20 cellular contexts compared by ENCODE assay signal in the genomic region with DNA sequence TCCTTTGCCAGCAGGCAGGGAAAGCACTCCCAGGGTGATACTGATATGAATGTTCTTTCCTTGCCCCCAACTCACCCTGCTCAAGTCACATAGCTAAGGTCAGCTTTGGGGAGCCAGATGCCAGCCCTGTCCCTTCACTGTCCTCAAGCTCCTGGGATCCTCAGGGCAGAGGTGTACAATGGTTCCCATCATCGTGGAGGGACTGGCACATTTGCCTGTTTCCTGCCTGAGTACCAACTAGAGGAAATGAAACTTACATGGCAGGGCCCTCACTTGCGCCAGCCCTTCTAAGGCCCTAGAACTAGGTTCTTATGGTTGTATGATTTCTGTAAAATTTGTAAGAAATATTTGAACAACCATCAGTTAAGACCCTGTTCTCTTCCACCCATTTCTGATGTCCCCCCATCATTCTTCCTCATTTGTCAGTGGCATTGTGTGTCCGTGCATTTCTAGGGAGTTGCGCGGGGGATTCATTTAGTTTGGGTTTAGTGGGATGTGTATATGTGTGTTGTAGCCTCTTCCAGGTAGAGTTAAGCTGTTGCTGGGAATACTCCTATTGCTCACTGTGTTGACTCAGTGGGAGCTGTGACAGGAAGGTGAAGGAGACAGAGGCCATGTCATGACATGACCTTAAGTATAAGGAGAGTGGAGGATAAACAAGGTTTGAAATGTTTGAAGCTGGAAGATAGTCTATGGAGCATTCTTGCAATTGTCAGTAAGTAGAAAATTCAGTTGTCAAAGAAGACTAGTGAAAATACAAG. TPM values are rescaled to one million over a fixed set of nuclear protein-coding genes. Genes with fewer than 3 reads are reported as not detected.
DNase-seq lines count a peak whose midpoint lies in the region; ATAC-seq and TF ChIP-seq lines count a peak whose summit lies in the region.
"Had no signal": no experiment of that assay in that cellular context is flagged by ENCODE, and none has a peak within 500 bp of the region (broad histone marks: within the 10 kb centered on the region; RNA-seq: fewer than 3 reads in every experiment).

No MANE protein-coding gene starts in this region.

- H3K27ac ChIP-seq in esophagus (ENCODE audit: low read depth in 2 of 2, low read length in 1 of 2) (peak overlapping the region; percentile 27 to 52), parathyroid adenoma (peak overlapping the region; percentile 29), brain microvascular endothelial cell (no peak overlapping the region)
- H3K27ac ChIP-seq: hepatocyte, thoracic aorta had no signal

- 89 to 90% methylated on average over 5 of the region's 5 CpGs for WGBS in esophagus, 2 donors

- peaks cover 7 to 18% of the 10 kb centered on the region in 2 donors for H3K4me1 ChIP-seq in esophagus (ENCODE audit: control insufficient read depth in 2 of 2, insufficient read depth in 2 of 2, low read length in 1 of 2)
- no peaks in the 10 kb centered on the region for H3K4me1 ChIP-seq in parathyroid adenoma

- CTCF ChIA-PET in activated CD4-positive, alpha-beta memory T cell treated with anti-CD3 and anti-CD28 coated beads, Interleukin-2, amount 10 ng/mL, durations not matched to agents 7 days and 5 days (lab: Charles Lee), result interaction anchor here (1.6 kb wide), 1 partner anchor 240 kb away, joined by 6 read pairs; no protein-coding TSS in a partner anchor
- CTCF ChIA-PET in activated CD4-positive, alpha-beta memory T cell treated with anti-CD3 and anti-CD28 coated beads for 36 hours (lab: Charles Lee), result interaction anchor here (0.6 to 1.5 kb wide), 2 partner anchors 239 to 447 kb away, joined by 3 to 4 read pairs; no protein-coding TSS in a partner anchor

- no peak overlapping the region for H2AFZ ChIP-seq in parathyroid adenoma
- H2AFZ ChIP-seq: hepatocyte had no signal

- H3K27ac Mint-ChIP-seq in activated CD4-positive, alpha-beta memory T cell treated with anti-CD3 and anti-CD28 coated beads, Interleukin-2, amount 10 ng/mL, durations not matched to agents 7 days and 5 days, result peak overlapping the region; percentile 7
- H3K27ac Mint-ChIP-seq in activated CD4-positive, alpha-beta memory T cell treated with anti-CD3 and anti-CD28 coated beads for 36 hours, result no peak overlapping the region
- H3K27ac Mint-ChIP-seq: T-helper 1 cell treated with Interleukin-12 subunit alpha and Interleukin-12 subunit beta and Interleukin-4 antibody, amounts not matched to agents 30 μg/mL and 1 μg/mL, for 36 hours had no signal

- ATAC-seq in HG03159 (IDR thresholded peaks at IDR 0.05; ENCODE audit: unreplicated experiment), result no peak
- ATAC-seq: activated CD4-positive, CD25-positive, alpha-beta regulatory T cell treated with anti-CD3 and anti-CD28 coated beads, Interleukin-2, amount 50 U/mL, for 24 hours; GM12878; Panc1 had no signal

- no peaks in the 10 kb centered on the region for H3K79me2 ChIP-seq in parathyroid adenoma
- H3K79me2 ChIP-seq: hepatocyte had no signal

- no peaks in the 10 kb centered on the region for H3K27me3 ChIP-seq in esophagus (ENCODE audit: control insufficient read depth in 1 of 2, insufficient read depth in 2 of 2, low read length in 2 of 2)
- H3K27me3 ChIP-seq in parathyroid adenoma (ENCODE audit: control insufficient read depth, insufficient read depth, low read length), result no peaks in the 10 kb centered on the region
- H3K27me3 ChIP-seq in brain microvascular endothelial cell (replicated peaks), result no peaks in the 10 kb centered on the region
- H3K27me3 ChIP-seq: hepatocyte had no signal

- POLR2A ChIA-PET in activated CD4-positive, alpha-beta memory T cell treated with anti-CD3 and anti-CD28 coated beads, Interleukin-2, amount 10 ng/mL, durations not matched to agents 7 days and 5 days (lab: Charles Lee), result interaction anchor here (0.7 to 1.8 kb wide), 7 partner anchors 13 to 162 kb away, joined by 3 to 11 read pairs (median 3); a partner anchor contains a TSS
- POLR2A ChIA-PET in activated CD4-positive, alpha-beta memory T cell treated with anti-CD3 and anti-CD28 coated beads for 36 hours (lab: Charles Lee), result interaction anchor here (0.6 kb wide), 1 partner anchor 563 kb away, joined by 3 read pairs; no protein-coding TSS in a partner anchor

- no peak overlapping the region for H3K4me3 Mint-ChIP-seq in activated CD4-positive, alpha-beta memory T cell treated with anti-CD3 and anti-CD28 coated beads, Interleukin-2, amount 10 ng/mL, durations not matched to agents 7 days and 5 days
- H3K4me3 Mint-ChIP-seq in activated CD4-positive, alpha-beta memory T cell treated with anti-CD3 and anti-CD28 coated beads for 36 hours, result no peak overlapping the region
- H3K4me3 Mint-ChIP-seq: T-helper 1 cell treated with Interleukin-12 subunit alpha and Interleukin-12 subunit beta and Interleukin-4 antibody, amounts not matched to agents 30 μg/mL and 1 μg/mL, for 36 hours had no signal

- peaks cover 26% of the 10 kb centered on the region for H3K36me3 Mint-ChIP-seq in activated CD4-positive, alpha-beta memory T cell treated with anti-CD3 and anti-CD28 coated beads, Interleukin-2, amount 10 ng/mL, durations not matched to agents 7 days and 5 days (ENCODE audit: low read depth)
- H3K36me3 Mint-ChIP-seq in activated CD4-positive, alpha-beta memory T cell treated with anti-CD3 and anti-CD28 coated beads for 36 hours, result no peaks in the 10 kb centered on the region
- H3K36me3 Mint-ChIP-seq: CD8-positive, alpha-beta memory T cell had no signal

- in situ Hi-C loops in brain microvascular endothelial cell (cut with HindIII; ENCODE audit: low pct_ligation_motif_present, low sequenced_read_pairs), result loop anchor here (25.0 kb wide), 1 partner anchor 212 kb away; no protein-coding TSS in a partner anchor

- no peak overlapping the region for H3K4me3 ChIP-seq in esophagus (ENCODE audit: low read depth in 1 of 2, low read length in 2 of 2)
- H3K4me3 ChIP-seq in parathyroid adenoma (ENCODE audit: low read depth, low read length), result no peak overlapping the region
- H3K4me3 ChIP-seq in brain microvascular endothelial cell (ENCODE audit: low read depth, low read length), result no peak overlapping the region
- H3K4me3 ChIP-seq: GM12878, hepatocyte, thoracic aorta had no signal

- H3K9me3 ChIP-seq in esophagus (ENCODE audit: control insufficient read depth in 2 of 2, insufficient read depth in 1 of 2, low read depth in 1 of 2, low read length in 1 of 2), result no peaks in the 10 kb centered on the region
- no peaks in the 10 kb centered on the region for H3K9me3 ChIP-seq in parathyroid adenoma (ENCODE audit: control insufficient read depth, low read length)
- H3K9me3 ChIP-seq: thoracic aorta had no signal

- no peak overlapping the region for H3K4me2 ChIP-seq in parathyroid adenoma (ENCODE audit: low read length)
- H3K4me2 ChIP-seq: hepatocyte had no signal

- H3K4me1 Mint-ChIP-seq in activated CD4-positive, alpha-beta memory T cell treated with anti-CD3 and anti-CD28 coated beads, Interleukin-2, amount 10 ng/mL, durations not matched to agents 7 days and 5 days, result peaks cover 60% of the 10 kb centered on the region
- peaks cover 7% of the 10 kb centered on the region for H3K4me1 Mint-ChIP-seq in activated CD4-positive, alpha-beta memory T cell treated with anti-CD3 and anti-CD28 coated beads for 36 hours (ENCODE audit: low read depth)

- intact Hi-C loops in activated CD4-positive, alpha-beta memory T cell treated with anti-CD3 and anti-CD28 coated beads for 36 hours (cut with micrococcal nuclease), result no loop called here

- no peak for TF ChIP-seq CTCF in parathyroid adenoma (IDR thresholded peaks at IDR 0.05)
- TF ChIP-seq CTCF in brain microvascular endothelial cell (IDR thresholded peaks at IDR 0.05; ENCODE audit: low read depth, low read length, missing control alignments), result no peak

- no peak overlapping the region for H3K9ac ChIP-seq in parathyroid adenoma

- H3K9me3 Mint-ChIP-seq in activated CD4-positive, alpha-beta memory T cell treated with anti-CD3 and anti-CD28 coated beads, Interleukin-2, amount 10 ng/mL, durations not matched to agents 7 days and 5 days, result peaks cover 6% of the 10 kb centered on the region
- no peaks in the 10 kb centered on the region for H3K9me3 Mint-ChIP-seq in activated CD4-positive, alpha-beta memory T cell treated with anti-CD3 and anti-CD28 coated beads for 36 hours
- H3K9me3 Mint-ChIP-seq: CD8-positive, alpha-beta memory T cell; T-helper 1 cell treated with Interleukin-12 subunit alpha and Interleukin-12 subunit beta and Interleukin-4 antibody, amounts not matched to agents 30 μg/mL and 1 μg/mL, for 36 hours had no signal

- peaks cover 25% of the 10 kb centered on the region for H3K27me3 Mint-ChIP-seq in activated CD4-positive, alpha-beta memory T cell treated with anti-CD3 and anti-CD28 coated beads, Interleukin-2, amount 10 ng/mL, durations not matched to agents 7 days and 5 days
- peaks cover 8% of the 10 kb centered on the region for H3K27me3 Mint-ChIP-seq in activated CD4-positive, alpha-beta memory T cell treated with anti-CD3 and anti-CD28 coated beads for 36 hours

- no peak for DNase-seq in activated CD4-positive, alpha-beta memory T cell treated with anti-CD3 and anti-CD28 coated beads, Interleukin-2, amount 10 ng/mL, durations not matched to agents 7 days and 5 days
- no peak for DNase-seq in activated CD4-positive, alpha-beta memory T cell treated with anti-CD3 and anti-CD28 coated beads for 36 hours
- DNase-seq in NOMO-1 treated with DMSO at 0.1 percent for 48 hours (lab: John Stamatoyannopoulos, UW; ENCODE audit: unreplicated experiment), result peak; percentile 67
- DNase-seq in NK-92 treated with Interleukin-12 subunit alpha and Interleukin-12 subunit beta, amount 100 ng/mL, for 24 hours (lab: John Stamatoyannopoulos, UW), result no peak
- DNase-seq in brain microvascular endothelial cell, result no peak
- DNase-seq: activated T-cell treated with anti-CD3 and anti-CD28 coated beads, Interleukin-2, amount 50 U/mL, for 48 hours; CD8-positive, alpha-beta memory T cell; left cardiac atrium; NCI-H1417; NCI-H345; stimulated activated CD4-positive, alpha-beta T cell treated with anti-CD3 and anti-CD28 coated beads, Interleukin-1b, Interleukin-23, amount 100 ng/mL, for 48 hours had no signal

- H3K36me3 ChIP-seq in esophagus (ENCODE audit: control insufficient read depth in 2 of 2, insufficient read depth in 2 of 2, low read length in 1 of 2) (no peaks in the 10 kb centered on the region), parathyroid adenoma (ENCODE audit: control insufficient read depth, insufficient read depth, low read length) (no peaks in the 10 kb centered on the region), brain microvascular endothelial cell (replicated peaks) (no peaks in the 10 kb centered on the region)
- H3K36me3 ChIP-seq: thoracic aorta had no signal

RNA-seq across cellular contexts. Expression of a gene that starts 41.3 kb away (rescaled TPM):
- 10 to 100 TPM; 35.6 TPM for total RNA-seq in activated CD4-positive, alpha-beta memory T cell treated with anti-CD3 and anti-CD28 coated beads, Interleukin-2, amount 10 ng/mL, durations not matched to agents 7 days and 5 days
- total RNA-seq in activated CD4-positive, alpha-beta memory T cell treated with anti-CD3 and anti-CD28 coated beads for 36 hours, result 1 to 10 TPM; 1.5 to 1.8 TPM
- 10 to 100 TPM in 1 of 2 donors, 1 to 10 TPM in 1; 8.7 to 15.0 TPM for polyA plus RNA-seq in esophagus

Comparison
In these comparisons a context has a peak if more than half of its experiments do, and no peak if none do; other contexts are left out.
1. RNA of a gene that starts 41.3 kb away (total RNA-seq): 35.6 TPM in activated CD4-positive, alpha-beta memory T cell treated with anti-CD3 and anti-CD28 coated beads, Interleukin-2, amount 10 ng/mL, durations not matched to agents 7 days and 5 days; 1.5 to 1.8 TPM in activated CD4-positive, alpha-beta memory T cell treated with anti-CD3 and anti-CD28 coated beads for 36 hours; every median in the first group is over 10 times any median in the second.